ENCODE assay signal across 14 cellular contexts in the genomic region with DNA sequence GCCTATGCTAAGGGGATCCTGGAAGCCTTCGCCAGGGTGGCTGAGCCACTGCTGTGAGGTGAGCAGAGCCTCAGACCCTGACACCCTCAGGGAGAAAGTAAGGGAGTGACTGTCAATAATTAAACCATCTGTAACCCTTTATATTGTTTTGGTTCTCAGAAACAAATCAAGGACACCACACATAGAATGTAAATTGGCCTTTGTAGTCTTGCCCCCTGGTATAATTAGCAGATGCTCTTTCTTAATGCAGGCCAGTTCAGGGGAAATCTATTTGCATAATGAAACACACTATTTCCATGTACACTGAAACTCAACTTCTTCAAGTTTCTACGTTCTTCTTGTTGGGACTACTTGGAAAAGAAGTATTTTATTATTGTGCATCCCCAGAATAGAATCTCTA.
A peak's percentile ranks its signal among the peaks of the same experiment; 100 is the strongest.
DNase-seq lines count a peak whose midpoint lies in the region; ATAC-seq and TF ChIP-seq lines count a peak whose summit lies in the region.
"Had no signal": no experiment of that assay in that cellular context is flagged by ENCODE, and none has a peak within 500 bp of the region (broad histone marks: within the 10 kb centered on the region; RNA-seq: fewer than 3 reads in every experiment).

No MANE protein-coding gene starts in this region.

- no peak overlapping the region for H2AFZ ChIP-seq in PC-9

- H3K27ac Mint-ChIP-seq in type B pancreatic cell = no peak overlapping the region

- BruUV-seq in PC-9 (replicated peaks; lab: Mats Ljungman, UMichigan) = no TSS peak

- no peaks in the 10 kb centered on the region for H3K36me3 ChIP-seq in PC-9 (ENCODE audit: low read depth)
- H3K36me3 ChIP-seq: right atrium auricular region, thoracic aorta had no signal

- H3K9me3 Mint-ChIP-seq in type B pancreatic cell = no peaks in the 10 kb centered on the region

- no peaks in the 10 kb centered on the region for H3K9me2 ChIP-seq in PC-9 (ENCODE audit: insufficient read depth)

- no peaks in the 10 kb centered on the region for H4K20me1 ChIP-seq in PC-9 (ENCODE audit: insufficient read depth)

- no peak for DNase-seq in PC-9
- DNase-seq in T-helper 1 cell = no peak
- DNase-seq in type B pancreatic cell (ENCODE audit: extremely low spot score, unreplicated experiment) = no peak
- no peak for DNase-seq in NCI-H2029 (lab: John Stamatoyannopoulos, UW)
- DNase-seq: ACHN; activated CD8-positive, alpha-beta memory T cell treated with anti-CD3 and anti-CD28 coated beads for 24 hours; T1000 had no signal

- H3K36me3 Mint-ChIP-seq in type B pancreatic cell = no peaks in the 10 kb centered on the region

- H3K9me3 ChIP-seq in PC-9 (ENCODE audit: insufficient read depth, low read depth) = no peaks in the 10 kb centered on the region
- H3K9me3 ChIP-seq: right atrium auricular region, thoracic aorta had no signal

- intact Hi-C loops in PC-9 (cut with micrococcal nuclease; ENCODE audit: unreplicated experiment) = no loop called here

- H3K27me3 Mint-ChIP-seq in type B pancreatic cell = no peaks in the 10 kb centered on the region

- peak; percentile 91 for ATAC-seq in GM18508 (IDR thresholded peaks at IDR 0.05; ENCODE audit: insufficient read depth, unreplicated experiment)
- ATAC-seq in GM19467 (IDR thresholded peaks at IDR 0.05; ENCODE audit: unreplicated experiment) = peak; percentile 94
- ATAC-seq in HG02852 (IDR thresholded peaks at IDR 0.05; ENCODE audit: unreplicated experiment) = peak; percentile 80
- ATAC-seq in HG03469 (IDR thresholded peaks at IDR 0.05; ENCODE audit: unreplicated experiment) = peak; percentile 67

- no peaks in the 10 kb centered on the region for H3K79me2 ChIP-seq in PC-9 (ENCODE audit: low read depth)

- H3K27me3 ChIP-seq in PC-9 (ENCODE audit: insufficient read depth, low read depth) = no peaks in the 10 kb centered on the region
- H3K27me3 ChIP-seq: right atrium auricular region had no signal

- POLR2A ChIA-PET in PC-9 (lab: Charles Lee; ENCODE audit: unreplicated experiment) = no interaction called here

- H3K4me1 ChIP-seq in PC-9 (replicated peaks; ENCODE audit: insufficient read depth) = no peaks in the 10 kb centered on the region
- H3K4me1 ChIP-seq: right atrium auricular region had no signal

- H3K4me3 ChIP-seq in PC-9 = no peak overlapping the region
- H3K4me3 ChIP-seq: right atrium auricular region, thoracic aorta had no signal

- CTCF ChIA-PET in PC-9 (lab: Charles Lee) = no interaction called here

- H3K4me1 Mint-ChIP-seq in type B pancreatic cell (ENCODE audit: unreplicated experiment) = no peaks in the 10 kb centered on the region

- no peak overlapping the region for H3K4me3 Mint-ChIP-seq in type B pancreatic cell

- H3F3A ChIP-seq in PC-9 (ENCODE audit: insufficient read depth, low read depth) = no peaks in the 10 kb centered on the region

- no peak overlapping the region for H3K27ac ChIP-seq in PC-9
- H3K27ac ChIP-seq: HL-60, right atrium auricular region, thoracic aorta had no signal

- TF ChIP-seq CTCF in PC-9 (conservative IDR thresholded peaks at IDR 0.05) = no peak
- TF ChIP-seq CTCF in type B pancreatic cell (conservative IDR thresholded peaks at IDR 0.05) = no peak

- no peak overlapping the region for H3K4me2 ChIP-seq in PC-9
